ENCODE assay signal across 28 cellular contexts in genomic region chr20:11032611-11033010, GRCh38.
"Had no signal": no experiment of that assay in that cellular context is flagged by ENCODE, and none has a peak within 500 bp of the region (broad histone marks: within the 10 kb centered on the region; RNA-seq: fewer than 3 reads in every experiment).

No MANE protein-coding gene starts in this region.

- H3K4me1 Mint-ChIP-seq: memory B cell; naive B cell; stimulated activated naive CD8-positive, alpha-beta T cell treated with anti-CD3 and anti-CD28 coated beads, Interleukin-15, amount 100 ng/mL, for 72 hours had no signal

- H3K4me3 ChIP-seq: gastroesophageal sphincter, heart left ventricle, hepatocyte, lung, mucosa of descending colon, pancreas, right lobe of liver, suprapubic skin, vagina had no signal

- DNase-seq: cortex of kidney; effector memory CD8-positive, alpha-beta T cell; foreskin fibroblast; heart left ventricle; kidney; mucosa of descending colon; naive B cell; pancreas; retina; right lobe of liver; small intestine; stimulated activated CD4-positive, alpha-beta T cell treated with anti-CD3 and anti-CD28 coated beads, Interleukin-15, amount 100 ng/mL, for 24 hours; stimulated activated CD4-positive, alpha-beta T cell treated with anti-CD3 and anti-CD28 coated beads, Interleukin-2, amount 100 ng/mL, for 48 hours; stimulated activated naive CD4-positive, alpha-beta T cell; stimulated activated naive CD8-positive, alpha-beta T cell treated with anti-CD3 and anti-CD28 coated beads, Interleukin-15, amount 100 ng/mL, for 72 hours; trophoblast cell had no signal

- H3K27ac Mint-ChIP-seq: effector memory CD8-positive, alpha-beta T cell; memory B cell; mesothelial cell of epicardium; naive B cell; natural killer cell treated with Interleukin-12 subunit alpha and Interleukin-12 subunit beta and Interleukin-15 and Interleukin-18, amount 100 ng/mL, for 72 hours; stimulated activated naive CD8-positive, alpha-beta T cell treated with anti-CD3 and anti-CD28 coated beads, Interleukin-15, amount 100 ng/mL, for 72 hours had no signal

- H3K9me3 ChIP-seq: gastroesophageal sphincter, mucosa of descending colon, neutrophil, pancreas, right lobe of liver, suprapubic skin, vagina had no signal

- H3K36me3 Mint-ChIP-seq: memory B cell; mesothelial cell of epicardium; naive B cell; natural killer cell treated with Interleukin-12 subunit alpha and Interleukin-12 subunit beta and Interleukin-15 and Interleukin-18, amount 100 ng/mL, for 72 hours had no signal

- H3K36me3 ChIP-seq: gastroesophageal sphincter, heart left ventricle, neutrophil, pancreas, right lobe of liver, suprapubic skin, vagina had no signal

- ATAC-seq: effector memory CD8-positive, alpha-beta T cell; esophagus mucosa; gastroesophageal sphincter; heart left ventricle; left lobe of liver; mucosa of descending colon; natural killer cell treated with Interleukin-12 subunit alpha and Interleukin-12 subunit beta and Interleukin-15 and Interleukin-18, amount 100 ng/mL, for 72 hours; pancreas; right lobe of liver; stimulated activated naive CD8-positive, alpha-beta T cell treated with anti-CD3 and anti-CD28 coated beads, Interleukin-15, amount 100 ng/mL, for 72 hours had no signal

- H3K27ac ChIP-seq: gastroesophageal sphincter, heart left ventricle, hepatocyte, neutrophil, pancreas, right lobe of liver, suprapubic skin, vagina had no signal

- H3K4me1 ChIP-seq: gastroesophageal sphincter, heart left ventricle, pancreas, right lobe of liver, suprapubic skin, vagina had no signal

- H3K4me3 Mint-ChIP-seq: effector memory CD8-positive, alpha-beta T cell; memory B cell; mesothelial cell of epicardium; naive B cell; natural killer cell treated with Interleukin-12 subunit alpha and Interleukin-12 subunit beta and Interleukin-15 and Interleukin-18, amount 100 ng/mL, for 72 hours; neural crest cell; stimulated activated naive CD8-positive, alpha-beta T cell treated with anti-CD3 and anti-CD28 coated beads, Interleukin-15, amount 100 ng/mL, for 72 hours had no signal

- H3K4me2 ChIP-seq: hepatocyte had no signal

- H3K27me3 Mint-ChIP-seq: effector memory CD8-positive, alpha-beta T cell; memory B cell; natural killer cell treated with Interleukin-12 subunit alpha and Interleukin-12 subunit beta and Interleukin-15 and Interleukin-18, amount 100 ng/mL, for 72 hours; stimulated activated naive CD8-positive, alpha-beta T cell treated with anti-CD3 and anti-CD28 coated beads, Interleukin-15, amount 100 ng/mL, for 72 hours had no signal

- H3K79me2 ChIP-seq: hepatocyte had no signal

- H3K27me3 ChIP-seq: gastroesophageal sphincter, heart left ventricle, hepatocyte, neutrophil, pancreas, right lobe of liver, suprapubic skin, vagina had no signal
